ENCODE assay signal across 1 cellular context in the genomic region with DNA sequence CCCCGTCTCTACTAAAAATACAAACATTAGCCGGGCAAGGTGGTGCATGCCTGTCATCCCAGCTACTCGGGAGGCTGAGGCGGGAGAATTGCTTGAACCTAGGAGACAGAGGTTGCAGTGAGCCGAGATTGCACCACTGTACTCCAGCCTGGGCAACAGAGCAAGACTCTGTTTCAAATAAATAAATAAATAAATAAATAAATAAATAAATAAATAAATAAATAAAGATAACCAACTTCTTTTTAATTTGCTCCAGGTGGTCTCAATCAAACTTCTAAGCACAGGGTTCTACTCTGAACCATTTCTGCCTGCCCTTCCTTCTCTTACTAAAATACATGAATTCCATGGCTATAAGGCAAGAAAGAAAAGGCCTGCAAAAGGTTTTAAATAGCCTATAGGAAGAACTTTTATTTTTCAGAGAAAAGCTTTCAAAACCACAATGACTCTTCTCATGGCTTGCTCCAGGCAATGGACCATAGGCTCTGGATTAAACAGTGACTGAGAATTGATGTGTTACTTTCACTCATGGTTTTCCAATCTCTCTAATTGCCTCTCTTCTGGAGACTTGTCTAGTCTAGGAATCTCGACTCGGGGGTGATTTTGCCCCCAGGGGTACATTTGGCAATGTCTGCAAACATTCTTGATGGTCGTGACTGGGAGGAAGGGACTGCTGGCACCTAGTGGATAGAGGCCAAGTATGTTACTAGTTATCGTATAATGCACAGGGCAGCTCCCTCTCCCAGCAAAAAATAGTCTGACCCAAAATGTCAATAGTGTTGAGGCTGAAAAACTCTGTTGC.
A peak's percentile ranks its signal among the peaks of the same experiment; 100 is the strongest.
TF ChIP-seq lines count a peak whose summit lies in the region.

No MANE protein-coding gene starts in this region.

TF ChIP-seq in HEK293, 187 proteins besides CTCF, POLR2A, EP300 and RAD21 (continued from another document):
- TF ChIP-seq, protein P1, sequence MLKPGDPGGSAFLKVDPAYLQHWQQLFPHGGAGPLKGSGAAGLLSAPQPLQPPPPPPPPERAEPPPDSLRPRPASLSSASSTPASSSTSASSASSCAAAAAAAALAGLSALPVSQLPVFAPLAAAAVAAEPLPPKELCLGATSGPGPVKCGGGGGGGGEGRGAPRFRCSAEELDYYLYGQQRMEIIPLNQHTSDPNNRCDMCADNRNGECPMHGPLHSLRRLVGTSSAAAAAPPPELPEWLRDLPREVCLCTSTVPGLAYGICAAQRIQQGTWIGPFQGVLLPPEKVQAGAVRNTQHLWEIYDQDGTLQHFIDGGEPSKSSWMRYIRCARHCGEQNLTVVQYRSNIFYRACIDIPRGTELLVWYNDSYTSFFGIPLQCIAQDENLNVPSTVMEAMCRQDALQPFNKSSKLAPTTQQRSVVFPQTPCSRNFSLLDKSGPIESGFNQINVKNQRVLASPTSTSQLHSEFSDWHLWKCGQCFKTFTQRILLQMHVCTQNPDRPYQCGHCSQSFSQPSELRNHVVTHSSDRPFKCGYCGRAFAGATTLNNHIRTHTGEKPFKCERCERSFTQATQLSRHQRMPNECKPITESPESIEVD (tag by site-specific recombination; IDR thresholded peaks at IDR 0.05) = no peak
- TF ChIP-seq ZNF623 (tag by site-specific recombination; IDR thresholded peaks at IDR 0.05) (peak; percentile 62), ZBTB11 (tag by site-specific recombination; conservative IDR thresholded peaks at IDR 0.05; ENCODE audit: low read depth) (peak; percentile 63), ZNF654 (tag by site-specific recombination; IDR thresholded peaks at IDR 0.05; ENCODE audit: low read depth) (peak; percentile 11; the same call in 1 of the 2 replicates), ZNF521 (tag by site-specific recombination; IDR thresholded peaks at IDR 0.05) (no peak), ZNF555 (tag by site-specific recombination; conservative IDR thresholded peaks at IDR 0.05) (peak; percentile 69), ZNF433 (tag by site-specific recombination; IDR thresholded peaks at IDR 0.05; ENCODE audit: low read depth) (peak; percentile 28; the same call in 1 of the 2 replicates), ZNF645 (tag by site-specific recombination; IDR thresholded peaks at IDR 0.05) (no peak), ZNF629 (tag by site-specific recombination; IDR thresholded peaks at IDR 0.05) (no peak), ZNF23 (tag by site-specific recombination; IDR thresholded peaks at IDR 0.05; ENCODE audit: borderline replicate concordance) (no peak), ZNF426 (tag by site-specific recombination; IDR thresholded peaks at IDR 0.05) (peak; percentile 68), ZSCAN18 (tag by site-specific recombination; IDR thresholded peaks at IDR 0.05) (no peak), ZNF132 (tag by site-specific recombination; IDR thresholded peaks at IDR 0.05; ENCODE audit: borderline replicate concordance) (no peak), ZNF274 (IDR thresholded peaks at IDR 0.05; ENCODE audit: low read length) (no peak), ZNF274 (tag by site-specific recombination; IDR thresholded peaks at IDR 0.05; ENCODE audit: borderline replicate concordance) (no peak), ZBTB48 (tag by site-specific recombination; IDR thresholded peaks at IDR 0.05) (no peak), ZNF560 (tag by site-specific recombination; IDR thresholded peaks at IDR 0.05; ENCODE audit: borderline replicate concordance) (peak; percentile 58; the same call in 1 of the 2 replicates), ZBTB8A (tag by site-specific recombination; IDR thresholded peaks at IDR 0.05) (peak; percentile 57), ZNF548 (tag by site-specific recombination; IDR thresholded peaks at IDR 0.05) (no peak), ZNF184 (tag by site-specific recombination; IDR thresholded peaks at IDR 0.05) (no peak), ZNF266 (tag by site-specific recombination; IDR thresholded peaks at IDR 0.05; ENCODE audit: low read depth) (peak; percentile 40; the same call in 1 of the 2 replicates), ZNF837 (tag by site-specific recombination; IDR thresholded peaks at IDR 0.05) (no peak), ZNF394 (tag by site-specific recombination; IDR thresholded peaks at IDR 0.05; ENCODE audit: borderline replicate concordance) (peak; percentile 84)
- TF ChIP-seq, protein P2, sequence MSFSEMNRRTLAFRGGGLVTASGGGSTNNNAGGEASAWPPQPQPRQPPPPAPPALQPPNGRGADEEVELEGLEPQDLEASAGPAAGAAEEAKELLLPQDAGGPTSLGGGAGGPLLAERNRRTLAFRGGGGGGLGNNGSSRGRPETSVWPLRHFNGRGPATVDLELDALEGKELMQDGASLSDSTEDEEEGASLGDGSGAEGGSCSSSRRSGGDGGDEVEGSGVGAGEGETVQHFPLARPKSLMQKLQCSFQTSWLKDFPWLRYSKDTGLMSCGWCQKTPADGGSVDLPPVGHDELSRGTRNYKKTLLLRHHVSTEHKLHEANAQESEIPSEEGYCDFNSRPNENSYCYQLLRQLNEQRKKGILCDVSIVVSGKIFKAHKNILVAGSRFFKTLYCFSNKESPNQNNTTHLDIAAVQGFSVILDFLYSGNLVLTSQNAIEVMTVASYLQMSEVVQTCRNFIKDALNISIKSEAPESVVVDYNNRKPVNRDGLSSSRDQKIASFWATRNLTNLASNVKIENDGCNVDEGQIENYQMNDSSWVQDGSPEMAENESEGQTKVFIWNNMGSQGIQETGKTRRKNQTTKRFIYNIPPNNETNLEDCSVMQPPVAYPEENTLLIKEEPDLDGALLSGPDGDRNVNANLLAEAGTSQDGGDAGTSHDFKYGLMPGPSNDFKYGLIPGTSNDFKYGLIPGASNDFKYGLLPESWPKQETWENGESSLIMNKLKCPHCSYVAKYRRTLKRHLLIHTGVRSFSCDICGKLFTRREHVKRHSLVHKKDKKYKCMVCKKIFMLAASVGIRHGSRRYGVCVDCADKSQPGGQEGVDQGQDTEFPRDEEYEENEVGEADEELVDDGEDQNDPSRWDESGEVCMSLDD (tag by site-specific recombination; IDR thresholded peaks at IDR 0.05) = no peak
- TF ChIP-seq, protein P3, sequence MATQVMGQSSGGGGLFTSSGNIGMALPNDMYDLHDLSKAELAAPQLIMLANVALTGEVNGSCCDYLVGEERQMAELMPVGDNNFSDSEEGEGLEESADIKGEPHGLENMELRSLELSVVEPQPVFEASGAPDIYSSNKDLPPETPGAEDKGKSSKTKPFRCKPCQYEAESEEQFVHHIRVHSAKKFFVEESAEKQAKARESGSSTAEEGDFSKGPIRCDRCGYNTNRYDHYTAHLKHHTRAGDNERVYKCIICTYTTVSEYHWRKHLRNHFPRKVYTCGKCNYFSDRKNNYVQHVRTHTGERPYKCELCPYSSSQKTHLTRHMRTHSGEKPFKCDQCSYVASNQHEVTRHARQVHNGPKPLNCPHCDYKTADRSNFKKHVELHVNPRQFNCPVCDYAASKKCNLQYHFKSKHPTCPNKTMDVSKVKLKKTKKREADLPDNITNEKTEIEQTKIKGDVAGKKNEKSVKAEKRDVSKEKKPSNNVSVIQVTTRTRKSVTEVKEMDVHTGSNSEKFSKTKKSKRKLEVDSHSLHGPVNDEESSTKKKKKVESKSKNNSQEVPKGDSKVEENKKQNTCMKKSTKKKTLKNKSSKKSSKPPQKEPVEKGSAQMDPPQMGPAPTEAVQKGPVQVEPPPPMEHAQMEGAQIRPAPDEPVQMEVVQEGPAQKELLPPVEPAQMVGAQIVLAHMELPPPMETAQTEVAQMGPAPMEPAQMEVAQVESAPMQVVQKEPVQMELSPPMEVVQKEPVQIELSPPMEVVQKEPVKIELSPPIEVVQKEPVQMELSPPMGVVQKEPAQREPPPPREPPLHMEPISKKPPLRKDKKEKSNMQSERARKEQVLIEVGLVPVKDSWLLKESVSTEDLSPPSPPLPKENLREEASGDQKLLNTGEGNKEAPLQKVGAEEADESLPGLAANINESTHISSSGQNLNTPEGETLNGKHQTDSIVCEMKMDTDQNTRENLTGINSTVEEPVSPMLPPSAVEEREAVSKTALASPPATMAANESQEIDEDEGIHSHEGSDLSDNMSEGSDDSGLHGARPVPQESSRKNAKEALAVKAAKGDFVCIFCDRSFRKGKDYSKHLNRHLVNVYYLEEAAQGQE (tag by site-specific recombination; IDR thresholded peaks at IDR 0.05) = 0 out of 2 replicates have a peak, but pooled peaks have one; percentile 39
- TF ChIP-seq, protein P4, sequence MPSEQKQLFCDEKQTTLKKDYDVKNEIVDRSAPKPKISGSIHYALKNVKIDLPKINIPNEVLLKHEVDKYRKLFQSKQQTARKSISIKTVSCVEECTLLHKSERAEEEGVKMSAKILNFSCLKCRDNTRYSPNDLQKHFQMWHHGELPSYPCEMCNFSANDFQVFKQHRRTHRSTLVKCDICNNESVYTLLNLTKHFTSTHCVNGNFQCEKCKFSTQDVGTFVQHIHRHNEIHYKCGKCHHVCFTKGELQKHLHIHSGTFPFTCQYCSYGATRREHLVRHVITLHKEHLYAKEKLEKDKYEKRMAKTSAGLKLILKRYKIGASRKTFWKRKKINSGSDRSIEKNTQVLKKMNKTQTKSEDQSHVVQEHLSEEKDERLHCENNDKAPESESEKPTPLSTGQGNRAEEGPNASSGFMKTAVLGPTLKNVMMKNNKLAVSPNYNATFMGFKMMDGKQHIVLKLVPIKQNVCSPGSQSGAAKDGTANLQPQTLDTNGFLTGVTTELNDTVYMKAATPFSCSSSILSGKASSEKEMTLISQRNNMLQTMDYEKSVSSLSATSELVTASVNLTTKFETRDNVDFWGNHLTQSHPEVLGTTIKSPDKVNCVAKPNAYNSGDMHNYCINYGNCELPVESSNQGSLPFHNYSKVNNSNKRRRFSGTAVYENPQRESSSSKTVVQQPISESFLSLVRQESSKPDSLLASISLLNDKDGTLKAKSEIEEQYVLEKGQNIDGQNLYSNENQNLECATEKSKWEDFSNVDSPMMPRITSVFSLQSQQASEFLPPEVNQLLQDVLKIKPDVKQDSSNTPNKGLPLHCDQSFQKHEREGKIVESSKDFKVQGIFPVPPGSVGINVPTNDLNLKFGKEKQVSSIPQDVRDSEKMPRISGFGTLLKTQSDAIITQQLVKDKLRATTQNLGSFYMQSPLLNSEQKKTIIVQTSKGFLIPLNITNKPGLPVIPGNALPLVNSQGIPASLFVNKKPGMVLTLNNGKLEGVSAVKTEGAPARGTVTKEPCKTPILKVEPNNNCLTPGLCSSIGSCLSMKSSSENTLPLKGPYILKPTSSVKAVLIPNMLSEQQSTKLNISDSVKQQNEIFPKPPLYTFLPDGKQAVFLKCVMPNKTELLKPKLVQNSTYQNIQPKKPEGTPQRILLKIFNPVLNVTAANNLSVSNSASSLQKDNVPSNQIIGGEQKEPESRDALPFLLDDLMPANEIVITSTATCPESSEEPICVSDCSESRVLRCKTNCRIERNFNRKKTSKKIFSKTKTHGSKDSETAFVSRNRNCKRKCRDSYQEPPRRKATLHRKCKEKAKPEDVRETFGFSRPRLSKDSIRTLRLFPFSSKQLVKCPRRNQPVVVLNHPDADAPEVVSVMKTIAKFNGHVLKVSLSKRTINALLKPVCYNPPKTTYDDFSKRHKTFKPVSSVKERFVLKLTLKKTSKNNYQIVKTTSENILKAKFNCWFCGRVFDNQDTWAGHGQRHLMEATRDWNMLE (tag by site-specific recombination; conservative IDR thresholded peaks at IDR 0.05; ENCODE audit: low read depth) = peak; percentile 82
